19 cellular contexts compared by ENCODE assay signal in the genomic region with DNA sequence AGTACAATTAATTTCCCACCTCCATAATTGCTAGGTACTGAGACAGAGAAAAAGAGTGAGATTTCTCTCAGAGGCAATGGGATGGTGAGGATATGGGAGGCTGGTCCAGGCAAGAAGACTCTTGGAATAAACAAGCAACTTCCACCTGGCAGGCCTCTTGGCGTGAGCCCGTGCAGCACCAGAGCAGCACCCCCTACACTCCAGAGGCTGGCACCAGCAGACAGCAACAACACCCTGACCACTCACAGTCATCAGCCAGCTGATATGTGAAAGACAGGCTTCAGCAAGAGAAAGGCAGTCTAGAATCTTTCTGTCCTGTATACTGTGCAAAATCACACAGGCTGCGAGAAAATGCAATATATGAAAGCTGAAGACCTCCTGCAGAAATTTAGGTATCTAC. TPM values are rescaled to one million over a fixed set of nuclear protein-coding genes. Genes with fewer than 3 reads are reported as not detected.
DNase-seq lines count a peak whose midpoint lies in the region; ATAC-seq and TF ChIP-seq lines count a peak whose summit lies in the region.
"Had no signal": no experiment of that assay in that cellular context is flagged by ENCODE, and none has a peak within 500 bp of the region (broad histone marks: within the 10 kb centered on the region; RNA-seq: fewer than 3 reads in every experiment).

No MANE protein-coding gene starts in this region.

- in situ Hi-C loops in GM13977 (cut with MboI; ENCODE audit: low pct_unique_long_range_greater_than_20kb, low sequenced_read_pairs, unreplicated experiment): no loop called here

- no peak for DNase-seq in chondrocyte (ENCODE audit: low spot score)
- peak in 4 of 5 donors; percentile 53 to 81 (median 58) for DNase-seq in heart left ventricle
- no peak for DNase-seq in natural killer cell treated with Interleukin-12 subunit alpha and Interleukin-12 subunit beta and Interleukin-15 and Interleukin-18, amount 100 ng/mL, for 72 hours (ENCODE audit: low spot score)
- DNase-seq in thoracic aorta (ENCODE audit: low spot score): no peak
- DNase-seq in GM13977 (ENCODE audit: low spot score): no peak
- DNase-seq in NCI-H446 treated with DMSO at 0.1 percent for 48 hours (lab: John Stamatoyannopoulos, UW): no peak
- DNase-seq: activated CD4-positive, alpha-beta memory T cell treated with anti-CD3 and anti-CD28 coated beads for 36 hours; AML-193; COR-L47; dermis blood vessel endothelial cell; H9; NCI-H2029; retina; stomach; T-helper 17 cell had no signal

- ATAC-seq in heart left ventricle (peak; percentile 46 to 71 (median 59)), thoracic aorta (ENCODE audit: insufficient number of reproducible peaks, low FRiP score, low read depth) (no peak), HG02798 (IDR thresholded peaks at IDR 0.05; ENCODE audit: poor library complexity, unreplicated experiment) (no peak), GM19351 (IDR thresholded peaks at IDR 0.05; ENCODE audit: unreplicated experiment) (no peak)
- ATAC-seq in natural killer cell treated with Interleukin-12 subunit alpha and Interleukin-12 subunit beta and Interleukin-15 and Interleukin-18, amount 100 ng/mL, for 72 hours: peak; percentile 58 to 61
- ATAC-seq: K562, T-helper 17 cell had no signal

- no peaks in the 10 kb centered on the region for H3K27me3 ChIP-seq in heart left ventricle
- no peaks in the 10 kb centered on the region for H3K27me3 ChIP-seq in thoracic aorta (replicated peaks; ENCODE audit: insufficient read depth)
- H3K27me3 ChIP-seq: stomach had no signal

- H3K27ac Mint-ChIP-seq in chondrocyte (ENCODE audit: unreplicated experiment): peak overlapping the region; percentile 96
- peak overlapping the region in 1 of 2 donors; percentile 52 for H3K27ac Mint-ChIP-seq in natural killer cell treated with Interleukin-12 subunit alpha and Interleukin-12 subunit beta and Interleukin-15 and Interleukin-18, amount 100 ng/mL, for 72 hours
- H3K27ac Mint-ChIP-seq: activated CD4-positive, alpha-beta memory T cell treated with anti-CD3 and anti-CD28 coated beads for 36 hours; activated naive CD4-positive, alpha-beta T cell treated with anti-CD3 and anti-CD28 coated beads, Interleukin-2, amount 50 U/mL, for 24 hours; H9; T-helper 17 cell had no signal

- 60 to 66% (median 62%) methylated on average over 3 of the region's 3 CpGs for WGBS in heart left ventricle, 4 donors

- H3K27ac ChIP-seq in heart left ventricle (peak overlapping the region; percentile 48 to 90 (median 80)), thoracic aorta (peak overlapping the region; percentile 54 to 62)

- TF ChIP-seq POLR2A in heart left ventricle (IDR thresholded peaks at IDR 0.05): no peak

- no peak overlapping the region for H3K4me3 Mint-ChIP-seq in chondrocyte (ENCODE audit: unreplicated experiment)
- no peak overlapping the region for H3K4me3 Mint-ChIP-seq in natural killer cell treated with Interleukin-12 subunit alpha and Interleukin-12 subunit beta and Interleukin-15 and Interleukin-18, amount 100 ng/mL, for 72 hours
- H3K4me3 Mint-ChIP-seq: activated CD4-positive, alpha-beta memory T cell treated with anti-CD3 and anti-CD28 coated beads for 36 hours; activated naive CD4-positive, alpha-beta T cell treated with anti-CD3 and anti-CD28 coated beads, Interleukin-2, amount 50 U/mL, for 24 hours; H9; T-helper 17 cell had no signal

- H3K9me3 ChIP-seq in heart left ventricle (no peaks in the 10 kb centered on the region), thoracic aorta (no peaks in the 10 kb centered on the region)
- H3K9me3 ChIP-seq: stomach had no signal

- no peaks in the 10 kb centered on the region for H3K36me3 ChIP-seq in heart left ventricle
- H3K36me3 ChIP-seq in thoracic aorta: no peaks in the 10 kb centered on the region
- H3K36me3 ChIP-seq: stomach had no signal

- H3K4me1 ChIP-seq in heart left ventricle: peaks cover 6 to 98% (median 85%) of the 10 kb centered on the region in 12 donors
- H3K4me1 ChIP-seq in thoracic aorta (ENCODE audit: control insufficient read depth in 1 of 2, low read depth in 2 of 2): peaks cover 63 to 81% of the 10 kb centered on the region in 2 donors

- no peaks in the 10 kb centered on the region for H3K27me3 Mint-ChIP-seq in chondrocyte (ENCODE audit: low read depth)
- H3K27me3 Mint-ChIP-seq in natural killer cell treated with Interleukin-12 subunit alpha and Interleukin-12 subunit beta and Interleukin-15 and Interleukin-18, amount 100 ng/mL, for 72 hours: peaks cover 0 to 14% of the 10 kb centered on the region in 2 donors

- intact Hi-C loops in heart left ventricle (cut with DNase I): loop anchor here in 3 of 10 donors (5.0 to 10.0 kb wide), 3 partner anchors 35 to 63 kb away; no protein-coding TSS in a partner anchor

- H3K4me1 Mint-ChIP-seq in chondrocyte (ENCODE audit: low read depth): peaks cover 77% of the 10 kb centered on the region
- peaks cover 17 to 34% of the 10 kb centered on the region in 2 donors for H3K4me1 Mint-ChIP-seq in natural killer cell treated with Interleukin-12 subunit alpha and Interleukin-12 subunit beta and Interleukin-15 and Interleukin-18, amount 100 ng/mL, for 72 hours (ENCODE audit: low read depth in 2 of 2)
- H3K4me1 Mint-ChIP-seq: activated naive CD4-positive, alpha-beta T cell treated with anti-CD3 and anti-CD28 coated beads, Interleukin-2, amount 50 U/mL, for 24 hours; T-helper 17 cell had no signal

- H3K9me3 Mint-ChIP-seq in chondrocyte (ENCODE audit: low read depth): no peaks in the 10 kb centered on the region
- H3K9me3 Mint-ChIP-seq in natural killer cell treated with Interleukin-12 subunit alpha and Interleukin-12 subunit beta and Interleukin-15 and Interleukin-18, amount 100 ng/mL, for 72 hours: no peaks in the 10 kb centered on the region
- H3K9me3 Mint-ChIP-seq: activated CD4-positive, alpha-beta memory T cell treated with anti-CD3 and anti-CD28 coated beads for 36 hours; activated naive CD4-positive, alpha-beta T cell treated with anti-CD3 and anti-CD28 coated beads, Interleukin-2, amount 50 U/mL, for 24 hours; H9 had no signal

- TF ChIP-seq CTCF in chondrocyte (IDR thresholded peaks at IDR 0.05) (no peak), heart left ventricle (IDR thresholded peaks at IDR 0.05) (peak in 1 of 12 donors; percentile 18), thoracic aorta (IDR thresholded peaks at IDR 0.05) (no peak), GM13977 (IDR thresholded peaks at IDR 0.05; ENCODE audit: extremely low read depth, insufficient read depth, missing control alignments) (no peak)

- no peaks in the 10 kb centered on the region for H3K36me3 Mint-ChIP-seq in chondrocyte (ENCODE audit: low read depth)
- H3K36me3 Mint-ChIP-seq in natural killer cell treated with Interleukin-12 subunit alpha and Interleukin-12 subunit beta and Interleukin-15 and Interleukin-18, amount 100 ng/mL, for 72 hours: no peaks in the 10 kb centered on the region
- H3K36me3 Mint-ChIP-seq: activated CD4-positive, alpha-beta memory T cell treated with anti-CD3 and anti-CD28 coated beads for 36 hours; activated naive CD4-positive, alpha-beta T cell treated with anti-CD3 and anti-CD28 coated beads, Interleukin-2, amount 50 U/mL, for 24 hours had no signal

- H3K4me3 ChIP-seq in heart left ventricle: no peak overlapping the region
- no peak overlapping the region for H3K4me3 ChIP-seq in thoracic aorta
- H3K4me3 ChIP-seq: K562, stomach had no signal

RNA-seq across cellular contexts. Expression of a gene that starts 59.7 kb away (rescaled TPM):
- total RNA-seq in chondrocyte (39.5 to 51.9 TPM (median 49.7 TPM) in 3 replicates), heart left ventricle (100 to 1,000 TPM in 3 of 9 donors, 10 to 100 TPM in 6; 49.2 to 148 (median 85.1) TPM), thoracic aorta (10 to 100 TPM; 79.3 to 98.0 TPM)
- 10 to 100 TPM; 17.1 to 39.1 TPM for polyA plus RNA-seq in heart left ventricle
- total RNA-seq in natural killer cell treated with Interleukin-12 subunit alpha and Interleukin-12 subunit beta and Interleukin-15 and Interleukin-18, amount 100 ng/mL, for 72 hours: 10 to 100 TPM in 1 of 2 donors, 1 to 10 TPM in 1; 8.2 to 33.6 TPM

Comparison
In these comparisons a context has a peak if more than half of its experiments do, and no peak if none do; other contexts are left out.
1. DNase-seq: peak in heart left ventricle (4 of 5); none in chondrocyte (single experiment), natural killer cell treated with Interleukin-12 subunit alpha and Interleukin-12 subunit beta and Interleukin-15 and Interleukin-18, amount 100 ng/mL, for 72 hours (single experiment), thoracic aorta (single experiment), GM13977 (single experiment) and NCI-H446 treated with DMSO at 0.1 percent for 48 hours (single experiment).
2. ATAC-seq: peak in heart left ventricle (4 of 4) and natural killer cell treated with Interleukin-12 subunit alpha and Interleukin-12 subunit beta and Interleukin-15 and Interleukin-18, amount 100 ng/mL, for 72 hours (2 of 2); none in thoracic aorta (single experiment), HG02798 (single experiment) and GM19351 (single experiment).